26 cellular contexts compared by ENCODE assay signal in the genomic region with DNA sequence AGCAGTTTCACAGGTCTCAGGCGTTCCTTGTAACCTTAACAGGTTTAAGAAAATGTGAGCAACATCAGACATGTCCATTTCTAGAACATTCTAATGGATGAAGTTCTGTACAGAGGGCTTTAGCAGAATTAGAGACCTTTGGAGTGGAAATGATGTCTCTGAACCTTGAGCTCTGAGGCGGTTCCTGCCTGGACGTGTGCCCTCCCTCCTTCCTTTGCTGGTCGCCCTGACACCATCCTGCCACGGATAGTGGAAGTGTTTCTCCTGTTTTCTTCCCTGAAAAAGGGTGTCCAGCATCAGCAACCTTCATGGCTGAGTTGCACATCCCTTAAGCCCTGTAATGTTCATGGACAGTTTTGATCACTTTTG. TPM values are rescaled to one million over a fixed set of nuclear protein-coding genes. Genes with fewer than 3 reads are reported as not detected.
DNase-seq lines count a peak whose midpoint lies in the region; ATAC-seq and TF ChIP-seq lines count a peak whose summit lies in the region.
"Had no signal": no experiment of that assay in that cellular context is flagged by ENCODE, and none has a peak within 500 bp of the region (broad histone marks: within the 10 kb centered on the region; RNA-seq: fewer than 3 reads in every experiment).

No MANE protein-coding gene starts in this region.

- no peaks in the 10 kb centered on the region for H3K4me1 ChIP-seq in breast epithelium
- H3K4me1 ChIP-seq in naive thymus-derived CD4-positive, alpha-beta T cell (ENCODE audit: control insufficient read depth in 2 of 2, insufficient read depth in 2 of 2, low read length in 2 of 2): no peaks in the 10 kb centered on the region
- no peaks in the 10 kb centered on the region for H3K4me1 ChIP-seq in SK-N-SH (ENCODE audit: control insufficient read depth in 1 of 2, insufficient read depth in 2 of 2, low read depth in 1 of 2, low read length in 1 of 2)
- H3K4me1 ChIP-seq: ascending aorta, sigmoid colon had no signal

- H3K4me3 ChIP-seq in breast epithelium: peak overlapping the region in 2 of 3 donors; percentile 30 to 49
- peak overlapping the region; percentile 35 for H3K4me3 ChIP-seq in epithelial cell of proximal tubule (ENCODE audit: low read depth, low read length)
- no peak overlapping the region for H3K4me3 ChIP-seq in naive thymus-derived CD4-positive, alpha-beta T cell (ENCODE audit: low read length)
- no peak overlapping the region for H3K4me3 ChIP-seq in SK-N-SH (ENCODE audit: low read depth in 2 of 2, low read length in 1 of 2)
- H3K4me3 ChIP-seq: ascending aorta, sigmoid colon had no signal

- H3K4me2 ChIP-seq in SK-N-SH: no peak overlapping the region
- H3K4me2 ChIP-seq: KMS-11 had no signal

- no peaks in the 10 kb centered on the region for H3K9me2 ChIP-seq in SK-N-SH

- TF ChIP-seq POLR2A in breast epithelium (IDR thresholded peaks at IDR 0.05): no peak

- H3K9me3 Mint-ChIP-seq in MCF 10A (ENCODE audit: unreplicated experiment): no peaks in the 10 kb centered on the region
- H3K9me3 Mint-ChIP-seq in naive thymus-derived CD4-positive, alpha-beta T cell: peaks cover 0 to 3% (median 0%) of the 10 kb centered on the region in 11 donors
- peaks cover 7% of the 10 kb centered on the region for H3K9me3 Mint-ChIP-seq in stimulated activated memory B cell treated with anti-CD40 and anti-IgM and Interleukin-4, amounts not matched to agents 10 μg/mL and 1 μg/mL and 100 μg/mL, for 72 hours
- H3K9me3 Mint-ChIP-seq: activated CD4-positive, alpha-beta memory T cell treated with anti-CD3 and anti-CD28 coated beads for 36 hours; activated naive CD4-positive, alpha-beta T cell treated with anti-CD3 and anti-CD28 coated beads, Interleukin-2, amount 50 U/mL, for 24 hours; activated T-helper 17 cell treated with anti-CD3 and anti-CD28 coated beads, Interleukin-2, amount 50 U/mL, for 72 hours had no signal

- POLR2A ChIA-PET in MCF 10A (lab: Yijun Ruan, JAX): no interaction called here
- POLR2A ChIA-PET in naive thymus-derived CD4-positive, alpha-beta T cell (lab: Charles Lee): interaction anchor here (0.7 kb wide), 1 partner anchor 18 kb away, joined by 3 read pairs; no protein-coding TSS in a partner anchor
- POLR2A ChIA-PET in SK-N-SH (lab: Yijun Ruan, JAX): interaction anchor here (1.4 kb wide), 1 partner anchor 18 kb away, joined by 4 read pairs; a partner anchor contains a TSS

- H3K36me3 Mint-ChIP-seq in MCF 10A (ENCODE audit: insufficient read depth, unreplicated experiment): no peaks in the 10 kb centered on the region
- H3K36me3 Mint-ChIP-seq in naive thymus-derived CD4-positive, alpha-beta T cell: peaks cover 0 to 11% (median 0%) of the 10 kb centered on the region in 5 donors
- H3K36me3 Mint-ChIP-seq in stimulated activated memory B cell treated with anti-CD40 and anti-IgM and Interleukin-4, amounts not matched to agents 10 μg/mL and 1 μg/mL and 100 μg/mL, for 72 hours: peaks cover 14% of the 10 kb centered on the region
- H3K36me3 Mint-ChIP-seq: activated naive CD4-positive, alpha-beta T cell treated with anti-CD3 and anti-CD28 coated beads, Interleukin-2, amount 50 U/mL, for 24 hours had no signal

- H3K27me3 ChIP-seq in breast epithelium (no peaks in the 10 kb centered on the region), SK-N-SH (ENCODE audit: insufficient read depth) (no peaks in the 10 kb centered on the region)
- H3K27me3 ChIP-seq in naive thymus-derived CD4-positive, alpha-beta T cell (ENCODE audit: control insufficient read depth in 2 of 2, insufficient read depth in 2 of 2, low read length in 2 of 2): no peaks in the 10 kb centered on the region
- H3K27me3 ChIP-seq: ascending aorta, sigmoid colon had no signal

- no peaks in the 10 kb centered on the region for H3K4me1 Mint-ChIP-seq in MCF 10A (ENCODE audit: insufficient read depth, unreplicated experiment)
- H3K4me1 Mint-ChIP-seq in naive thymus-derived CD4-positive, alpha-beta T cell: peaks cover 5 to 16% (median 10%) of the 10 kb centered on the region in 7 donors
- no peaks in the 10 kb centered on the region for H3K4me1 Mint-ChIP-seq in stimulated activated memory B cell treated with anti-CD40 and anti-IgM and Interleukin-4, amounts not matched to agents 10 μg/mL and 1 μg/mL and 100 μg/mL, for 72 hours
- H3K4me1 Mint-ChIP-seq: activated T-helper 17 cell treated with anti-CD3 and anti-CD28 coated beads, Interleukin-2, amount 50 U/mL, for 72 hours had no signal

- TF ChIP-seq CTCF in breast epithelium (IDR thresholded peaks at IDR 0.05) (no peak), MCF 10A (IDR thresholded peaks at IDR 0.05; ENCODE audit: unreplicated experiment) (no peak), epithelial cell of proximal tubule (conservative IDR thresholded peaks at IDR 0.05; ENCODE audit: low read depth, low read length) (no peak), SK-N-SH (IDR thresholded peaks at IDR 0.05) (no peak)

- H3K9ac ChIP-seq in SK-N-SH: no peak overlapping the region
- H3K9ac ChIP-seq: KMS-11 had no signal

- no peak overlapping the region for H2AFZ ChIP-seq in SK-N-SH (ENCODE audit: low read depth)

- no peaks in the 10 kb centered on the region for H3K36me3 ChIP-seq in breast epithelium
- no peaks in the 10 kb centered on the region for H3K36me3 ChIP-seq in naive thymus-derived CD4-positive, alpha-beta T cell (ENCODE audit: control insufficient read depth in 2 of 3, insufficient read depth in 3 of 3, low read length in 3 of 3)
- H3K36me3 ChIP-seq in SK-N-SH (replicated peaks in 1 of 2; ENCODE audit: control insufficient read depth in 1 of 2, insufficient read depth in 2 of 2, low read length in 1 of 2): peaks cover 0 to 5% of the 10 kb centered on the region in 2 experiments
- H3K36me3 ChIP-seq: ascending aorta had no signal

- no peaks in the 10 kb centered on the region for H3K79me2 ChIP-seq in SK-N-SH (ENCODE audit: insufficient read depth)

- 87% methylated on average over 5 of the region's 5 CpGs for WGBS in SK-N-SH (ENCODE audit: low lambda C conversion rate)

- no peak for ATAC-seq in naive thymus-derived CD4-positive, alpha-beta T cell
- ATAC-seq in GM21825 (IDR thresholded peaks at IDR 0.05; ENCODE audit: unreplicated experiment): no peak
- ATAC-seq in stimulated activated memory B cell treated with anti-CD40 and anti-IgM and Interleukin-4, amounts not matched to agents 10 μg/mL and 1 μg/mL and 100 μg/mL, for 72 hours: no peak
- ATAC-seq: activated T-helper 17 cell treated with anti-CD3 and anti-CD28 coated beads, Interleukin-2, amount 50 U/mL, for 72 hours had no signal

- no peak overlapping the region for H3K4me3 Mint-ChIP-seq in MCF 10A (ENCODE audit: unreplicated experiment)
- peak overlapping the region in 7 of 10 donors; percentile 5 to 72 (median 67) for H3K4me3 Mint-ChIP-seq in naive thymus-derived CD4-positive, alpha-beta T cell
- H3K4me3 Mint-ChIP-seq in stimulated activated memory B cell treated with anti-CD40 and anti-IgM and Interleukin-4, amounts not matched to agents 10 μg/mL and 1 μg/mL and 100 μg/mL, for 72 hours: no peak overlapping the region
- H3K4me3 Mint-ChIP-seq: activated CD4-positive, alpha-beta memory T cell treated with anti-CD3 and anti-CD28 coated beads for 36 hours; activated T-helper 17 cell treated with anti-CD3 and anti-CD28 coated beads, Interleukin-2, amount 50 U/mL, for 72 hours had no signal

- H3K27ac ChIP-seq in breast epithelium: peak overlapping the region in 1 of 2 donors; percentile 48
- H3K27ac ChIP-seq in naive thymus-derived CD4-positive, alpha-beta T cell (ENCODE audit: low read depth, low read length): no peak overlapping the region
- no peak overlapping the region for H3K27ac ChIP-seq in SK-N-SH (ENCODE audit: low read depth in 2 of 2, low read length in 1 of 2)
- H3K27ac ChIP-seq: ascending aorta, KMS-11, neutrophil, sigmoid colon had no signal

- H3K9me3 ChIP-seq in breast epithelium (no peaks in the 10 kb centered on the region), SK-N-SH (no peaks in the 10 kb centered on the region)
- no peaks in the 10 kb centered on the region for H3K9me3 ChIP-seq in naive thymus-derived CD4-positive, alpha-beta T cell (ENCODE audit: control insufficient read depth in 2 of 3, low read length in 3 of 3)
- H3K9me3 ChIP-seq: ascending aorta, neutrophil, sigmoid colon had no signal

- no peak for TF ChIP-seq EP300 in SK-N-SH (IDR thresholded peaks at IDR 0.05; ENCODE audit: borderline replicate concordance in 1 of 2, low read depth in 1 of 2, low read length in 1 of 2)

- CTCF ChIA-PET in MCF 10A (lab: Yijun Ruan, JAX) (interaction anchor here (0.7 to 1.2 kb wide), 3 partner anchors 10 to 85 kb away, joined by 3 to 4 read pairs (median 3); no protein-coding TSS in a partner anchor), SK-N-SH (lab: Yijun Ruan, JAX) (interaction anchor here (1.6 to 2.5 kb wide), 3 partner anchors 10 to 31 kb away, joined by 4 to 8 read pairs (median 7); a partner anchor contains a TSS)
- CTCF ChIA-PET in naive thymus-derived CD4-positive, alpha-beta T cell (lab: Charles Lee): no interaction called here

- H3K27me3 Mint-ChIP-seq in MCF 10A (ENCODE audit: insufficient read depth, unreplicated experiment): no peaks in the 10 kb centered on the region
- H3K27me3 Mint-ChIP-seq in naive thymus-derived CD4-positive, alpha-beta T cell: no peaks in the 10 kb centered on the region
- H3K27me3 Mint-ChIP-seq in stimulated activated memory B cell treated with anti-CD40 and anti-IgM and Interleukin-4, amounts not matched to agents 10 μg/mL and 1 μg/mL and 100 μg/mL, for 72 hours: no peaks in the 10 kb centered on the region
- H3K27me3 Mint-ChIP-seq: activated CD4-positive, alpha-beta memory T cell treated with anti-CD3 and anti-CD28 coated beads for 36 hours; activated naive CD4-positive, alpha-beta T cell treated with anti-CD3 and anti-CD28 coated beads, Interleukin-2, amount 50 U/mL, for 24 hours; activated T-helper 17 cell treated with anti-CD3 and anti-CD28 coated beads, Interleukin-2, amount 50 U/mL, for 72 hours; progenitor cell of endocrine pancreas had no signal

- intact Hi-C loops in breast epithelium (cut with DNase I; ENCODE audit: low total_unique reads): no loop called here
- intact Hi-C loops in MCF 10A (cut with micrococcal nuclease): no loop called here
- intact Hi-C loops in naive thymus-derived CD4-positive, alpha-beta T cell (cut with micrococcal nuclease): no loop called here

- peaks cover 4% of the 10 kb centered on the region for H3F3A ChIP-seq in SK-N-SH (replicated peaks; ENCODE audit: insufficient read depth)

- DNase-seq in breast epithelium (ENCODE audit: low spot score in 2 of 2) (no peak), MCF 10A (ENCODE audit: unreplicated experiment) (no peak), epithelial cell of proximal tubule (ENCODE audit: low read depth) (no peak), dermis blood vessel endothelial cell (no peak), SK-N-SH (no peak)
- DNase-seq in naive thymus-derived CD4-positive, alpha-beta T cell: no peak
- DNase-seq: activated CD4-positive, alpha-beta memory T cell treated with anti-CD3 and anti-CD28 coated beads for 36 hours; activated CD4-positive, CD25-positive, alpha-beta regulatory T cell treated with anti-CD3 and anti-CD28 coated beads, Interleukin-2, amount 50 U/mL, for 72 hours; activated CD8-positive, alpha-beta memory T cell treated with anti-CD3 and anti-CD28 coated beads, Interleukin-2, amount 50 U/mL, for 48 hours; COR-L47; GF-D8; HCEC 1CT; NCI-H2107; NCI-H446; NCI-H774; RPMI8226; sigmoid colon; stimulated activated naive CD4-positive, alpha-beta T cell treated with Interleukin-2 at 50 U/mL for 16 hours had no signal

- no peak for TF ChIP-seq RAD21 in SK-N-SH (IDR thresholded peaks at IDR 0.05; ENCODE audit: low read length)

- H3K27ac Mint-ChIP-seq in MCF 10A (ENCODE audit: low read depth, unreplicated experiment): no peak overlapping the region
- H3K27ac Mint-ChIP-seq in naive thymus-derived CD4-positive, alpha-beta T cell: peak overlapping the region in 1 of 9 donors; percentile 22
- H3K27ac Mint-ChIP-seq in stimulated activated memory B cell treated with anti-CD40 and anti-IgM and Interleukin-4, amounts not matched to agents 10 μg/mL and 1 μg/mL and 100 μg/mL, for 72 hours: no peak overlapping the region
- H3K27ac Mint-ChIP-seq: activated CD4-positive, alpha-beta memory T cell treated with anti-CD3 and anti-CD28 coated beads for 36 hours; activated naive CD4-positive, alpha-beta T cell treated with anti-CD3 and anti-CD28 coated beads, Interleukin-2, amount 50 U/mL, for 24 hours; activated T-helper 17 cell treated with anti-CD3 and anti-CD28 coated beads, Interleukin-2, amount 50 U/mL, for 72 hours; progenitor cell of endocrine pancreas had no signal

- no peaks in the 10 kb centered on the region for H4K20me1 ChIP-seq in SK-N-SH (ENCODE audit: insufficient read depth)

- no TSS peak for BruUV-seq in MCF 10A (replicated peaks; lab: Mats Ljungman, UMichigan)

RNA-seq across cellular contexts. Expression of a gene that starts 11.1 kb away (rescaled TPM):
- 1 to 10 TPM; 3.8 to 7.2 (median 5.9) TPM for total RNA-seq in breast epithelium
- total RNA-seq in MCF 10A (2022): 7.2 and 9.5 TPM in 2 replicates
- total RNA-seq in epithelial cell of proximal tubule: 8.1 and 8.2 TPM in 2 replicates
- 10 to 100 TPM in 2 of 5 experiments, 1 to 10 TPM in 3; 6.4 to 17.0 (median 7.9) TPM for total RNA-seq in naive thymus-derived CD4-positive, alpha-beta T cell
- polyA plus RNA-seq in naive thymus-derived CD4-positive, alpha-beta T cell: 1 to 10 TPM; 2.4 to 2.6 TPM
- 2.0 and 4.1 TPM in 2 replicates for total RNA-seq in dermis blood vessel endothelial cell
- 7.2 and 8.5 TPM in 2 replicates for polyA plus RNA-seq in SK-N-SH (2012; rRNA removed)
- polyA plus RNA-seq in SK-N-SH (2012; cell fraction: cytosol; rRNA removed): 4.7 and 5.6 TPM in 2 replicates
- 25.2 and 26.5 TPM in 2 replicates for polyA plus RNA-seq in SK-N-SH (2012; cell fraction: nucleus; rRNA removed)

RNA-seq across cellular contexts. Expression of a gene that starts 11.3 kb away (rescaled TPM):
- 10 to 100 TPM; 67.5 to 100.0 (median 86.2) TPM for total RNA-seq in breast epithelium
- total RNA-seq in MCF 10A (2022): 59.7 and 62.4 TPM in 2 replicates
- 132 and 160 TPM in 2 replicates for total RNA-seq in epithelial cell of proximal tubule
- total RNA-seq in naive thymus-derived CD4-positive, alpha-beta T cell: 10 to 100 TPM; 64.4 to 99.0 (median 65.9) TPM
- polyA plus RNA-seq in naive thymus-derived CD4-positive, alpha-beta T cell: 10 to 100 TPM; 54.7 to 61.6 TPM
- total RNA-seq in dermis blood vessel endothelial cell: 117 and 139 TPM in 2 replicates
- polyA plus RNA-seq in SK-N-SH (2012; rRNA removed): 138 and 143 TPM in 2 replicates
- polyA plus RNA-seq in SK-N-SH (2012; cell fraction: cytosol; rRNA removed): 53.1 and 80.5 TPM in 2 replicates
- polyA plus RNA-seq in SK-N-SH (2012; cell fraction: nucleus; rRNA removed): 210 and 292 TPM in 2 replicates

RNA-seq across cellular contexts. Expression of a gene that starts 17.7 kb away (rescaled TPM):
- 10 to 100 TPM; 31.2 to 84.9 (median 67.2) TPM for total RNA-seq in breast epithelium
- total RNA-seq in MCF 10A (2022): 73.0 and 83.4 TPM in 2 replicates
- 35.1 and 57.2 TPM in 2 replicates for total RNA-seq in epithelial cell of proximal tubule
- total RNA-seq in naive thymus-derived CD4-positive, alpha-beta T cell: 100 to 1,000 TPM in 3 of 5 experiments, 10 to 100 TPM in 2; 91.5 to 150 (median 102) TPM
- polyA plus RNA-seq in naive thymus-derived CD4-positive, alpha-beta T cell: 10 to 100 TPM; 32.8 to 68.4 TPM
- 48.2 and 71.1 TPM in 2 replicates for total RNA-seq in dermis blood vessel endothelial cell
- 84.7 and 94.5 TPM in 2 replicates for polyA plus RNA-seq in SK-N-SH (2012; rRNA removed)
- polyA plus RNA-seq in SK-N-SH (2012; cell fraction: cytosol; rRNA removed): 25.8 and 40.4 TPM in 2 replicates
- 517 and 551 TPM in 2 replicates for polyA plus RNA-seq in SK-N-SH (2012; cell fraction: nucleus; rRNA removed)

RNA-seq across cellular contexts. Expression of a gene that starts 32.7 kb away (rescaled TPM):
- total RNA-seq in breast epithelium (10 to 100 TPM in 2 of 3 donors, 1 to 10 TPM in 1; 9.0 to 15.1 (median 14.3) TPM), MCF 10A (2022) (12.1 and 12.5 TPM in 2 replicates), epithelial cell of proximal tubule (16.5 and 39.3 TPM in 2 replicates), dermis blood vessel endothelial cell (19.1 and 36.6 TPM in 2 replicates)
- 10 to 100 TPM in 3 of 5 experiments, 1 to 10 TPM in 2; 8.4 to 32.2 (median 12.0) TPM for total RNA-seq in naive thymus-derived CD4-positive, alpha-beta T cell
- 10 to 100 TPM in 1 of 2 donors, 1 to 10 TPM in 1; 7.0 to 12.4 TPM for polyA plus RNA-seq in naive thymus-derived CD4-positive, alpha-beta T cell
- 7.8 and 8.6 TPM in 2 replicates for polyA plus RNA-seq in SK-N-SH (2012; rRNA removed)
- 3.8 and 6.4 TPM in 2 replicates for polyA plus RNA-seq in SK-N-SH (2012; cell fraction: cytosol; rRNA removed)
- polyA plus RNA-seq in SK-N-SH (2012; cell fraction: nucleus; rRNA removed): 12.2 and 23.8 TPM in 2 replicates

RNA-seq across cellular contexts. Expression of a gene that starts 51.9 kb away (rescaled TPM):
- total RNA-seq in breast epithelium (1 to 10 TPM; 4.8 to 6.6 (median 5.4) TPM), MCF 10A (2022) (12.0 and 13.2 TPM in 2 replicates), epithelial cell of proximal tubule (3.8 and 11.4 TPM in 2 replicates), dermis blood vessel endothelial cell (5.8 and 7.3 TPM in 2 replicates)
- 10 to 100 TPM; 11.2 to 28.9 (median 13.3) TPM for total RNA-seq in naive thymus-derived CD4-positive, alpha-beta T cell
- 1 to 10 TPM in 1 of 2 donors, under 1 TPM in 1; 0.93 to 1.5 TPM for polyA plus RNA-seq in naive thymus-derived CD4-positive, alpha-beta T cell
- 9.2 and 10.1 TPM in 2 replicates for polyA plus RNA-seq in SK-N-SH (2012; rRNA removed)
- polyA plus RNA-seq in SK-N-SH (2012; cell fraction: cytosol; rRNA removed): 2.8 and 4.8 TPM in 2 replicates
- 50.4 and 75.0 TPM in 2 replicates for polyA plus RNA-seq in SK-N-SH (2012; cell fraction: nucleus; rRNA removed)

Comparison
In these comparisons a context has a peak if more than half of its experiments do, and no peak if none do; other contexts are left out.
1. H3K4me3 ChIP-seq: peak in breast epithelium (2 of 3) and epithelial cell of proximal tubule (single experiment); none in naive thymus-derived CD4-positive, alpha-beta T cell (single experiment) and SK-N-SH (0 of 2).
2. H3K4me3 Mint-ChIP-seq: peak in naive thymus-derived CD4-positive, alpha-beta T cell (7 of 10); none in MCF 10A (single experiment) and stimulated activated memory B cell treated with anti-CD40 and anti-IgM and Interleukin-4, amounts not matched to agents 10 μg/mL and 1 μg/mL and 100 μg/mL, for 72 hours (single experiment).